ENCODE assay signal across 1 cellular context in the genomic region with DNA sequence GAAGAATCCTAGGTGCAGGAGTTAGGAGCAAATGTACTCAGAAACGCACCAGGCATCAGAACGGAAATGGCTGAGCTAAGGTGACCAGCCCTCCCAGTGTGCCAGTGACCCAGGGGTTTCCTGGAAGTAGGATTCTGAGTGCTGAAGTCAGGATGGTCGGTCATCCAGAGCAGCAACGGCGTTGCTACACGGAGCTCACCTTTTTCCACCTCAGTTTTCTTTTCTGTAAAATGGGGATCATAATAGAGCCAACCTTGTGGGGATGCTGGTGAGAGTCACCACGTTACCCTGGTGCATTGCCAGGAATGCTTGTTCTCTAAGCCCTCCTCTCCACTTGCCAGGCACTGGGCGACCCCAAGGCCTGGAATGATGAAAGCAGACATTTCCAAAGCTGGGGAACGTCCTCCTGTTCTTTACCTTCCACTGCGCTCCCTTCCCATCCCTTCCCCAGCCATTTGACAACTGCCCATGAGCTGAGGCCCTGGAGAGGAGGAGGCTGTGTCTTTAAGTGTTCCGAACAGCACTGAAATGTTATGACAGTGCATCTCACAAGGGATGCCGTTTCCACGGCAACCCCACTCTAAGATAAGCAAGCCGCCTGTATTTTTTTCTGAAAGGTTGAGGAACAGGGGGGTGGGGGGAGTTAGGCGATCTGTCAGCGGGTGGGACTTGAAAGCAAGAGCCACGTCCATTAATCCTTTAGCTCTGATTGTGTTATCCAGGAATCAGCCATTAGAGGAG.
A peak's percentile ranks its signal among the peaks of the same experiment; 100 is the strongest.
TF ChIP-seq lines count a peak whose summit lies in the region.

No MANE protein-coding gene starts in this region.

TF ChIP-seq in K562, 482 proteins besides CTCF, POLR2A, EP300 and RAD21 (continued from another document):
- TF ChIP-seq, protein P1, sequence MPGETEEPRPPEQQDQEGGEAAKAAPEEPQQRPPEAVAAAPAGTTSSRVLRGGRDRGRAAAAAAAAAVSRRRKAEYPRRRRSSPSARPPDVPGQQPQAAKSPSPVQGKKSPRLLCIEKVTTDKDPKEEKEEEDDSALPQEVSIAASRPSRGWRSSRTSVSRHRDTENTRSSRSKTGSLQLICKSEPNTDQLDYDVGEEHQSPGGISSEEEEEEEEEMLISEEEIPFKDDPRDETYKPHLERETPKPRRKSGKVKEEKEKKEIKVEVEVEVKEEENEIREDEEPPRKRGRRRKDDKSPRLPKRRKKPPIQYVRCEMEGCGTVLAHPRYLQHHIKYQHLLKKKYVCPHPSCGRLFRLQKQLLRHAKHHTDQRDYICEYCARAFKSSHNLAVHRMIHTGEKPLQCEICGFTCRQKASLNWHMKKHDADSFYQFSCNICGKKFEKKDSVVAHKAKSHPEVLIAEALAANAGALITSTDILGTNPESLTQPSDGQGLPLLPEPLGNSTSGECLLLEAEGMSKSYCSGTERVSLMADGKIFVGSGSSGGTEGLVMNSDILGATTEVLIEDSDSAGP (CRISPR knock-in tag; IDR thresholded peaks at IDR 0.05): peak; percentile 76
